Comparison of ENCODE assay signal across 9 cellular contexts in genomic region chr12:8496074-8496473, GRCh38. TPM values are rescaled to one million over a fixed set of nuclear protein-coding genes. Genes with fewer than 3 reads are reported as not detected.
"Had no signal": no experiment of that assay in that cellular context is flagged by ENCODE, and none has a peak within 500 bp of the region (broad histone marks: within the 10 kb centered on the region; RNA-seq: fewer than 3 reads in every experiment).

No MANE protein-coding gene starts in this region.

RNA-seq across cellular contexts. Expression of gene CLEC4D, which starts 17.2 kb away (rescaled TPM):
- total RNA-seq: HT-29, K562, M059J, PC-9, Peyer's patch, RPMI7951, SJCRH30 had no signal
- polyA plus RNA-seq: IgD-negative memory B cell, K562 had no signal

RNA-seq across cellular contexts. Expression of gene CLEC6A, which starts 40.3 kb away (rescaled TPM):
- total RNA-seq: HT-29, K562, M059J, PC-9, Peyer's patch, Right ventricle myocardium inferior, RPMI7951, SJCRH30 had no signal
- polyA plus RNA-seq: IgD-negative memory B cell, K562 had no signal

RNA-seq across cellular contexts. Expression of gene CLEC4E, which starts 44.6 kb away (rescaled TPM):
- total RNA-seq: HT-29, K562, M059J, PC-9, RPMI7951, SJCRH30 had no signal
- polyA plus RNA-seq: IgD-negative memory B cell, K562 had no signal
